9 cellular contexts compared by ENCODE assay signal in genomic region chr1:111733183-111733995, GRCh38. TPM values are rescaled to one million over a fixed set of nuclear protein-coding genes. Genes with fewer than 3 reads are reported as not detected.
DNase-seq lines count a peak whose midpoint lies in the region; ATAC-seq, FAIRE-seq and TF ChIP-seq lines count a peak whose summit lies in the region.
"Had no signal": no experiment of that assay in that cellular context is flagged by ENCODE, and none has a peak within 500 bp of the region (broad histone marks: within the 10 kb centered on the region; RNA-seq: fewer than 3 reads in every experiment).

No MANE protein-coding gene starts in this region.

- H3K9me3 ChIP-seq in breast epithelium: no peaks in the 10 kb centered on the region
- no peaks in the 10 kb centered on the region for H3K9me3 ChIP-seq in right lobe of liver

- FAIRE-seq in D721Med (lab: Jason Lieb, UNC): no peak
- FAIRE-seq: frontal cortex had no signal

- H3K27me3 ChIP-seq in breast epithelium (no peaks in the 10 kb centered on the region), right lobe of liver (no peaks in the 10 kb centered on the region)

- TF ChIP-seq CTCF in breast epithelium (IDR thresholded peaks at IDR 0.05) (no peak), right lobe of liver (IDR thresholded peaks at IDR 0.05) (no peak), D721Med (IDR thresholded peaks at IDR 0.05; ENCODE audit: insufficient read depth, missing control alignments) (no peak)

- H3K4me1 Mint-ChIP-seq in activated naive CD4-positive, alpha-beta T cell treated with anti-CD3 and anti-CD28 coated beads for 36 hours (ENCODE audit: low read depth): peaks cover 9% of the 10 kb centered on the region

- H3K27ac ChIP-seq in breast epithelium (peak overlapping the region; percentile 10 to 49), right lobe of liver (peak overlapping the region in 2 of 3 donors; percentile 49 to 54)

- CTCF ChIA-PET in activated naive CD4-positive, alpha-beta T cell treated with anti-CD3 and anti-CD28 coated beads for 36 hours (lab: Charles Lee): interaction anchor here (1.0 to 6.6 kb wide), 4 partner anchors 14 to 251 kb away, joined by 3 to 31 read pairs (median 4); no protein-coding TSS in a partner anchor

- H3K27ac Mint-ChIP-seq in activated naive CD4-positive, alpha-beta T cell treated with anti-CD3 and anti-CD28 coated beads for 36 hours: no peak overlapping the region

- peak; percentile 16 for DNase-seq in activated naive CD4-positive, alpha-beta T cell treated with anti-CD3 and anti-CD28 coated beads for 36 hours
- no peak for DNase-seq in activated naive CD4-positive, alpha-beta T cell treated with anti-CD3 and anti-CD28 coated beads, Interleukin-2, amount 50 U/mL, for 16 hours
- DNase-seq in breast epithelium (ENCODE audit: low spot score in 2 of 2) (no peak), right lobe of liver (peak in 2 of 3 donors; percentile 40 to 52), ureter (ENCODE audit: low spot score) (peak; percentile 44), kidney glomerular epithelial cell (lab: John Stamatoyannopoulos, UW) (no peak), D721Med (ENCODE audit: insufficient read length, low spot score) (no peak)
- DNase-seq in activated CD4-positive, CD25-positive, alpha-beta regulatory T cell (lab: John Stamatoyannopoulos, UW): no peak

- intact Hi-C loops in activated naive CD4-positive, alpha-beta T cell treated with anti-CD3 and anti-CD28 coated beads for 36 hours (cut with micrococcal nuclease): no loop called here
- intact Hi-C loops in breast epithelium (cut with DNase I; ENCODE audit: low total_unique reads) (no loop called here), right lobe of liver (cut with DNase I) (no loop called here)

- H3K9me3 Mint-ChIP-seq in activated naive CD4-positive, alpha-beta T cell treated with anti-CD3 and anti-CD28 coated beads for 36 hours: no peaks in the 10 kb centered on the region

- 45% methylated on average over 6 of the region's 9 CpGs for WGBS in right lobe of liver (ENCODE audit: insufficient coverage, low coverage, low lambda C conversion rate, missing lambda C conversion rate)

- peaks cover 15% of the 10 kb centered on the region for H3K27me3 Mint-ChIP-seq in activated naive CD4-positive, alpha-beta T cell treated with anti-CD3 and anti-CD28 coated beads for 36 hours (ENCODE audit: low read depth)

- H3K4me3 Mint-ChIP-seq in activated naive CD4-positive, alpha-beta T cell treated with anti-CD3 and anti-CD28 coated beads for 36 hours: no peak overlapping the region

- H3K4me3 ChIP-seq in breast epithelium: no peak overlapping the region
- H3K4me3 ChIP-seq in right lobe of liver: no peak overlapping the region

- no peaks in the 10 kb centered on the region for H3K36me3 ChIP-seq in breast epithelium
- no peaks in the 10 kb centered on the region for H3K36me3 ChIP-seq in right lobe of liver

- TF ChIP-seq POLR2A in breast epithelium (IDR thresholded peaks at IDR 0.05) (no peak), right lobe of liver (IDR thresholded peaks at IDR 0.05) (no peak)

- H3K4me1 ChIP-seq in breast epithelium (peaks cover 4 to 9% of the 10 kb centered on the region in 2 donors), right lobe of liver (peaks cover 0 to under 1% (median 0%) of the 10 kb centered on the region in 4 donors)

- ATAC-seq in right lobe of liver: peak; percentile 70 to 84 (median 74)

- H3K36me3 Mint-ChIP-seq in activated naive CD4-positive, alpha-beta T cell treated with anti-CD3 and anti-CD28 coated beads for 36 hours (ENCODE audit: low read depth): no peaks in the 10 kb centered on the region

RNA-seq across cellular contexts. Expression of gene INKA2, which starts 5.8 kb away (rescaled TPM):
- 1 to 10 TPM; 1.9 to 3.2 TPM for total RNA-seq in activated naive CD4-positive, alpha-beta T cell treated with anti-CD3 and anti-CD28 coated beads for 36 hours
- total RNA-seq in breast epithelium (1 to 10 TPM; 3.0 to 4.6 (median 3.8) TPM), right lobe of liver (1 to 10 TPM in 4 of 6 experiments, under 1 TPM in 2; 0.43 to 2.2 (median 1.4) TPM), ureter (5.7 TPM)

RNA-seq across cellular contexts. Expression of gene DDX20, which starts 22.3 kb away (rescaled TPM):
- 10 to 100 TPM; 11.4 to 13.3 TPM for total RNA-seq in activated naive CD4-positive, alpha-beta T cell treated with anti-CD3 and anti-CD28 coated beads for 36 hours
- total RNA-seq in breast epithelium: 10 to 100 TPM; 14.1 to 28.0 (median 25.9) TPM
- 10 to 100 TPM in 2 of 6 experiments, 1 to 10 TPM in 4; 3.9 to 11.6 (median 5.1) TPM for total RNA-seq in right lobe of liver
- 18.4 TPM for total RNA-seq in ureter

Comparison
In these comparisons a context has a peak if more than half of its experiments do, and no peak if none do; other contexts are left out.
1. DNase-seq: peak in activated naive CD4-positive, alpha-beta T cell treated with anti-CD3 and anti-CD28 coated beads for 36 hours (single experiment), right lobe of liver (2 of 3) and ureter (single experiment); none in activated naive CD4-positive, alpha-beta T cell treated with anti-CD3 and anti-CD28 coated beads, Interleukin-2, amount 50 U/mL, for 16 hours (single experiment), breast epithelium (0 of 2), activated CD4-positive, CD25-positive, alpha-beta regulatory T cell (0 of 4), kidney glomerular epithelial cell (single experiment) and D721Med (single experiment).